Comparison of ENCODE assay signal across 1 cellular context in the genomic region with DNA sequence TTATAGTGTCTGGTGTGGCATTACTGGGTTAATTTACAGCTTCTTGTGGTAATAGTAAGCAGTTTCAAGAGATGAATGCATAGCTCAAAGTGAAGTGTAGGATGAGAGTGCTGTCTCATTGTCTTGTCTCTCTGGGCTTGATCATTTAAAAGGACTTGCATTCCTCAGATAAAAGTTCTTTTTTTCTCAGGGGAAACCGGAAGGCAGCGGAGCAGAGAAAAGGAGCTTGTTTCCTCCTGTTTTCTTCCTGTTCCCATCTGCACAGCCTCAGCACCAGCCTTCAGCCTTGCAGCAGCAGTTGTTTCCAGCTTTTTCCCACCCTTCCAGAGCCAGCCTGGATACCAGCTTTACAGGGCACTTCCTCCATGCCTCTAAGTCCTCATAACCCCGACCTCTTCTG.
TF ChIP-seq lines count a peak whose summit lies in the region.

No MANE protein-coding gene starts in this region.

TF ChIP-seq in GM23338, 12 proteins besides CTCF, POLR2A, EP300 and RAD21 (continued from another document):
- TF ChIP-seq, protein P1, sequence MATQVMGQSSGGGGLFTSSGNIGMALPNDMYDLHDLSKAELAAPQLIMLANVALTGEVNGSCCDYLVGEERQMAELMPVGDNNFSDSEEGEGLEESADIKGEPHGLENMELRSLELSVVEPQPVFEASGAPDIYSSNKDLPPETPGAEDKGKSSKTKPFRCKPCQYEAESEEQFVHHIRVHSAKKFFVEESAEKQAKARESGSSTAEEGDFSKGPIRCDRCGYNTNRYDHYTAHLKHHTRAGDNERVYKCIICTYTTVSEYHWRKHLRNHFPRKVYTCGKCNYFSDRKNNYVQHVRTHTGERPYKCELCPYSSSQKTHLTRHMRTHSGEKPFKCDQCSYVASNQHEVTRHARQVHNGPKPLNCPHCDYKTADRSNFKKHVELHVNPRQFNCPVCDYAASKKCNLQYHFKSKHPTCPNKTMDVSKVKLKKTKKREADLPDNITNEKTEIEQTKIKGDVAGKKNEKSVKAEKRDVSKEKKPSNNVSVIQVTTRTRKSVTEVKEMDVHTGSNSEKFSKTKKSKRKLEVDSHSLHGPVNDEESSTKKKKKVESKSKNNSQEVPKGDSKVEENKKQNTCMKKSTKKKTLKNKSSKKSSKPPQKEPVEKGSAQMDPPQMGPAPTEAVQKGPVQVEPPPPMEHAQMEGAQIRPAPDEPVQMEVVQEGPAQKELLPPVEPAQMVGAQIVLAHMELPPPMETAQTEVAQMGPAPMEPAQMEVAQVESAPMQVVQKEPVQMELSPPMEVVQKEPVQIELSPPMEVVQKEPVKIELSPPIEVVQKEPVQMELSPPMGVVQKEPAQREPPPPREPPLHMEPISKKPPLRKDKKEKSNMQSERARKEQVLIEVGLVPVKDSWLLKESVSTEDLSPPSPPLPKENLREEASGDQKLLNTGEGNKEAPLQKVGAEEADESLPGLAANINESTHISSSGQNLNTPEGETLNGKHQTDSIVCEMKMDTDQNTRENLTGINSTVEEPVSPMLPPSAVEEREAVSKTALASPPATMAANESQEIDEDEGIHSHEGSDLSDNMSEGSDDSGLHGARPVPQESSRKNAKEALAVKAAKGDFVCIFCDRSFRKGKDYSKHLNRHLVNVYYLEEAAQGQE (IDR thresholded peaks at IDR 0.05; ENCODE audit: unreplicated experiment): no peak
